Comparison of ENCODE assay signal across 8 cellular contexts in genomic region chr10:114541081-114541833, GRCh38.
DNase-seq lines count a peak whose midpoint lies in the region; ATAC-seq and TF ChIP-seq lines count a peak whose summit lies in the region.

No MANE protein-coding gene starts in this region.

- H3K27me3 Mint-ChIP-seq in CD8-positive, alpha-beta memory T cell = peaks cover 0 to 2% of the 10 kb centered on the region in 2 donors

- peak overlapping the region; percentile 33 for H3K4me3 ChIP-seq in CD8-positive, alpha-beta memory T cell (ENCODE audit: low read length)
- no peak overlapping the region for H3K4me3 ChIP-seq in thoracic aorta

- H3K4me1 Mint-ChIP-seq in CD8-positive, alpha-beta memory T cell = peaks cover 76 to 95% (median 84%) of the 10 kb centered on the region in 3 donors

- peak overlapping the region; percentile 82 for H3K27ac ChIP-seq in CD8-positive, alpha-beta memory T cell (ENCODE audit: low read depth, low read length)
- peak overlapping the region in 1 of 2 donors; percentile 40 for H3K27ac ChIP-seq in thoracic aorta

- H3K27me3 ChIP-seq in CD8-positive, alpha-beta memory T cell (ENCODE audit: insufficient read depth, low read length, poor library complexity, severe bottlenecking) = no peaks in the 10 kb centered on the region
- H3K27me3 ChIP-seq in thoracic aorta (replicated peaks; ENCODE audit: insufficient read depth) = no peaks in the 10 kb centered on the region

- peak; percentile 54 to 92 (median 91) for DNase-seq in CD8-positive, alpha-beta memory T cell
- DNase-seq in T follicular helper cell (ENCODE audit: low read depth) (peak; percentile 69), astrocyte of the hippocampus (ENCODE audit: low read depth, low spot score) (peak; percentile 70), myocyte (ENCODE audit: low read depth) (peak; percentile 73), thoracic aorta (ENCODE audit: low spot score) (peak; percentile 19), superior temporal gyrus (ENCODE audit: extremely low spot score) (no peak), NCI-H82 treated with DMSO at 0.1 percent for 48 hours (lab: John Stamatoyannopoulos, UW; ENCODE audit: unreplicated experiment) (no peak)

- no peaks in the 10 kb centered on the region for H3K36me3 ChIP-seq in CD8-positive, alpha-beta memory T cell (ENCODE audit: insufficient read depth, low read length)
- no peaks in the 10 kb centered on the region for H3K36me3 ChIP-seq in thoracic aorta

- ATAC-seq in thoracic aorta (ENCODE audit: insufficient number of reproducible peaks, low FRiP score, low read depth) (peak; percentile 66), GM19395 (IDR thresholded peaks at IDR 0.05; ENCODE audit: unreplicated experiment) (no peak)

- TF ChIP-seq CTCF in thoracic aorta (IDR thresholded peaks at IDR 0.05) = no peak

- POLR2A ChIA-PET in CD8-positive, alpha-beta memory T cell (lab: Charles Lee) = interaction anchor here (0.8 to 5.0 kb wide), 4 partner anchors 8 to 615 kb away, joined by 3 to 53 read pairs (median 8); no protein-coding TSS in a partner anchor

- no peaks in the 10 kb centered on the region for H3K36me3 Mint-ChIP-seq in CD8-positive, alpha-beta memory T cell

- H3K4me1 ChIP-seq in CD8-positive, alpha-beta memory T cell (ENCODE audit: insufficient read depth, low read length) = peaks cover 96% of the 10 kb centered on the region
- peaks cover 0 to 4% of the 10 kb centered on the region in 2 donors for H3K4me1 ChIP-seq in thoracic aorta (ENCODE audit: control insufficient read depth in 1 of 2, low read depth in 2 of 2)

- CTCF ChIA-PET in CD8-positive, alpha-beta memory T cell (lab: Charles Lee) = interaction anchor here (0.8 to 15.3 kb wide), 12 partner anchors 9 to 245 kb away, joined by 3 to 106 read pairs (median 5); no protein-coding TSS in a partner anchor

- H3K9me3 Mint-ChIP-seq in CD8-positive, alpha-beta memory T cell = peaks cover 0 to 2% (median 0%) of the 10 kb centered on the region in 5 donors

- no peaks in the 10 kb centered on the region for H3K9me3 ChIP-seq in CD8-positive, alpha-beta memory T cell (ENCODE audit: low read length)
- H3K9me3 ChIP-seq in thoracic aorta = no peaks in the 10 kb centered on the region

- peak overlapping the region; percentile 50 to 89 (median 75) for H3K4me3 Mint-ChIP-seq in CD8-positive, alpha-beta memory T cell

- peak overlapping the region; percentile 97 to 100 (median 99) for H3K27ac Mint-ChIP-seq in CD8-positive, alpha-beta memory T cell

Comparison
In these comparisons a context has a peak if more than half of its experiments do, and no peak if none do; other contexts are left out.
1. DNase-seq: peak in CD8-positive, alpha-beta memory T cell (5 of 5), T follicular helper cell (single experiment), astrocyte of the hippocampus (single experiment), myocyte (single experiment) and thoracic aorta (single experiment); none in superior temporal gyrus (single experiment) and NCI-H82 treated with DMSO at 0.1 percent for 48 hours (single experiment).